In genomic region chr2:27095745-27096651, GRCh38 we compare ENCODE assay signal across 1 cellular context.
TF ChIP-seq lines count a peak whose summit lies in the region.

No MANE protein-coding gene starts in this region.

TF ChIP-seq in K562, 482 proteins besides CTCF, POLR2A, EP300 and RAD21 (continued from another document and continues in another):
- TF ChIP-seq PTRF (tag; IDR thresholded peaks at IDR 0.05) (no peak), TFAM (CRISPR knock-in tag; conservative IDR thresholded peaks at IDR 0.05) (no peak), CTBP1 (IDR thresholded peaks at IDR 0.05; ENCODE audit: borderline replicate concordance) (no peak), FOXA1 (IDR thresholded peaks at IDR 0.05; ENCODE audit: borderline replicate concordance) (no peak), RAD51 (IDR thresholded peaks at IDR 0.05; ENCODE audit: borderline replicate concordance, low read depth) (no peak), CBFB (CRISPR knock-in tag; IDR thresholded peaks at IDR 0.05) (no peak), RFX7 (CRISPR knock-in tag; IDR thresholded peaks at IDR 0.05) (no peak), ZNF280B (CRISPR knock-in tag; IDR thresholded peaks at IDR 0.05) (no peak), TSHZ1 (CRISPR knock-in tag; IDR thresholded peaks at IDR 0.05) (no peak), PTTG1 (tag; IDR thresholded peaks at IDR 0.05; ENCODE audit: low read depth) (no peak), CREB3L1 (IDR thresholded peaks at IDR 0.05; ENCODE audit: borderline replicate concordance, low read depth) (peak; percentile 67; the same call in 1 of the 2 replicates), SIRT6 (IDR thresholded peaks at IDR 0.05; ENCODE audit: low read depth, low read length) (no peak), KLF1 (tag; IDR thresholded peaks at IDR 0.05) (no peak), ZNF445 (CRISPR knock-in tag; IDR thresholded peaks at IDR 0.05; ENCODE audit: low read depth) (no peak), NR2C1 (IDR thresholded peaks at IDR 0.05) (no peak), NR2C1 (tag; IDR thresholded peaks at IDR 0.05) (peak; percentile 52), ZNF217 (CRISPR knock-in tag; IDR thresholded peaks at IDR 0.05) (no peak), HCFC1 (IDR thresholded peaks at IDR 0.05; ENCODE audit: low read depth, low read length) (peak; percentile 94), PHTF2 (CRISPR knock-in tag; IDR thresholded peaks at IDR 0.05) (no peak), CGGBP1 (CRISPR knock-in tag; IDR thresholded peaks at IDR 0.05) (no peak), ZNF785 (CRISPR knock-in tag; IDR thresholded peaks at IDR 0.05) (no peak), EGR1 (conservative IDR thresholded peaks at IDR 0.05) (no peak), SNRNP70 (optimal IDR thresholded peaks at IDR 0.05; ENCODE audit: low read depth, low read length) (no peak), CC2D1A (IDR thresholded peaks at IDR 0.05) (no peak), CREB1 (IDR thresholded peaks at IDR 0.05) (no peak), CREB1 (CRISPR knock-in tag; IDR thresholded peaks at IDR 0.05) (no peak), MLX (CRISPR knock-in tag; conservative IDR thresholded peaks at IDR 0.05) (no peak), DMBX1 (CRISPR knock-in tag; IDR thresholded peaks at IDR 0.05; ENCODE audit: borderline replicate concordance) (no peak), CXXC5 (CRISPR knock-in tag; IDR thresholded peaks at IDR 0.05) (0 out of 2 replicates have a peak, but pooled peaks have one; percentile 26), ZNF398 (CRISPR knock-in tag; IDR thresholded peaks at IDR 0.05) (no peak), IRF9 (tag; IDR thresholded peaks at IDR 0.05) (no peak), TCFL5 (CRISPR knock-in tag; conservative IDR thresholded peaks at IDR 0.05) (no peak), PKNOX1 (IDR thresholded peaks at IDR 0.05) (no peak), MBD2 (IDR thresholded peaks at IDR 0.05; ENCODE audit: borderline replicate concordance, low read depth) (peak; percentile 26; the same call in 1 of the 2 replicates), NCOR1 (IDR thresholded peaks at IDR 0.05) (no peak), POLR2G (IDR thresholded peaks at IDR 0.05; ENCODE audit: low read depth, low read length) (no peak), ETS1 (conservative IDR thresholded peaks at IDR 0.05; ENCODE audit: control insufficient read depth, low read depth, low read length) (peak; percentile 82; the same call in 1 of the 2 replicates), RBM14 (IDR thresholded peaks at IDR 0.05; ENCODE audit: borderline replicate concordance, insufficient read depth, low read depth, low read length) (no peak), TFAP4 (CRISPR knock-in tag; IDR thresholded peaks at IDR 0.05; ENCODE audit: borderline replicate concordance) (peak; percentile 29; the same call in 1 of the 2 replicates), ZNF212 (CRISPR knock-in tag; IDR thresholded peaks at IDR 0.05) (no peak), ATF7 (IDR thresholded peaks at IDR 0.05) (0 out of 2 replicates have a peak, but pooled peaks have one; percentile 18), ZBTB33 (CRISPR knock-in tag; IDR thresholded peaks at IDR 0.05) (no peak), ZNF224 (CRISPR knock-in tag; IDR thresholded peaks at IDR 0.05) (no peak), MEIS2 (IDR thresholded peaks at IDR 0.05; ENCODE audit: partially characterized antibody) (no peak), MTA3 (IDR thresholded peaks at IDR 0.05; ENCODE audit: borderline replicate concordance) (no peak), ZNF143 (CRISPR knock-in tag; IDR thresholded peaks at IDR 0.05) (peak; percentile 93), ZNF717 (CRISPR knock-in tag; IDR thresholded peaks at IDR 0.05) (no peak)
